In the genomic region with DNA sequence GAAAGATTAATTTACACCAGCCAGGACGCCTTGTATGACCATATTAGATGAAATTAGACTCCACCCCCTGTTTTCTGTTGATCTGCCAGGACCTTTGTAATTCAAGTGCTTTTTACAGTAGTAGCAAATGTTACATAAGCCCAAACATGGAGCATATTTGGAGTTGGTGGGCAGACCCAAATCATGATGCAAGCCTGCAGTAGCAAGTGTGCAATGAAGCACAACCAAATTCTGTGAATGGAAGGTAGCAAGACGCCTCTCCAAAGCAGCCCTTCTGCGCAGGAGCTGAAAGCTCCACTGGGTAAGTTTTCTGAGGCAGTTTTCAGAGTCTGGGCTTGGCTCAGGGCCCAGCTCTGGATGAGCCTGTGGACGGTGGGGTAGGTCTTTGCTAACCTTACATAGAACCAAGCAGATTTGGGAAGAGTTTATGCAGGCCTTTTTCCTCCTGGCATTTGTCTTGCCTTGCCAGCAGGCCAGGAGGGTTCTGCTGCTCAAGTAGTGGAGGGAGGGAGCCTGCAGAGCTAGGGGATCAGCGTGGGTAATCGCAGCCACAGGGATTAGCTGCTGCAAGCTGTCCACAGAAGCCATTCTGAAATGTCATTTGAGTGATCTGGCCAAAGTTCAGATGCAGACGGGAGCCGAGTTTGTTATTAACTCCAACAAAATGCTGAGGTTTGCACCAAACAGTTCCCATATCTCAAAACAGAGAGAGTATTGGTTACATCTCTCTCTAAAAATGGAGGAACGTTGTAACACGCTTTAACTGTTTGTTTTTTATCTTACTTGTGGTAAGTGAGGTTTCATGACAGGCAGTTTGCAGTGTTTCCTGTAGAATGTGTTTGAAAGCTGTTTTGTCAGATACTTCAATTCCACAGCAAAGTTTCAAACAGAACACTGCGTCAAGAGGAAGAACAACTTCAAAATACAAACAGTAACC, we compare ENCODE assay signal across 1 cellular context.
TF ChIP-seq lines count a peak whose summit lies in the region.

No MANE protein-coding gene starts in this region.

TF ChIP-seq in HepG2, 621 proteins besides CTCF, POLR2A, EP300 and RAD21 (continued from another document and continues in another):
- TF ChIP-seq, protein P1, sequence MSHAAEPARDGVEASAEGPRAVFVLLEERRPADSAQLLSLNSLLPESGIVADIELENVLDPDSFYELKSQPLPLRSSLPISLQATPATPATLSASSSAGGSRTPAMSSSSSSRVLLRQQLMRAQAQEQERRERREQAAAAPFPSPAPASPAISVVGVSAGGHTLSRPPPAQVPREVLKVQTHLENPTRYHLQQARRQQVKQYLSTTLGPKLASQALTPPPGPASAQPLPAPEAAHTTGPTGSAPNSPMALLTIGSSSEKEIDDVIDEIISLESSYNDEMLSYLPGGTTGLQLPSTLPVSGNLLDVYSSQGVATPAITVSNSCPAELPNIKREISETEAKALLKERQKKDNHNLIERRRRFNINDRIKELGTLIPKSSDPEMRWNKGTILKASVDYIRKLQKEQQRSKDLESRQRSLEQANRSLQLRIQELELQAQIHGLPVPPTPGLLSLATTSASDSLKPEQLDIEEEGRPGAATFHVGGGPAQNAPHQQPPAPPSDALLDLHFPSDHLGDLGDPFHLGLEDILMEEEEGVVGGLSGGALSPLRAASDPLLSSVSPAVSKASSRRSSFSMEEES (CRISPR knock-in tag; IDR thresholded peaks at IDR 0.05) = no peak
- TF ChIP-seq, protein P2, sequence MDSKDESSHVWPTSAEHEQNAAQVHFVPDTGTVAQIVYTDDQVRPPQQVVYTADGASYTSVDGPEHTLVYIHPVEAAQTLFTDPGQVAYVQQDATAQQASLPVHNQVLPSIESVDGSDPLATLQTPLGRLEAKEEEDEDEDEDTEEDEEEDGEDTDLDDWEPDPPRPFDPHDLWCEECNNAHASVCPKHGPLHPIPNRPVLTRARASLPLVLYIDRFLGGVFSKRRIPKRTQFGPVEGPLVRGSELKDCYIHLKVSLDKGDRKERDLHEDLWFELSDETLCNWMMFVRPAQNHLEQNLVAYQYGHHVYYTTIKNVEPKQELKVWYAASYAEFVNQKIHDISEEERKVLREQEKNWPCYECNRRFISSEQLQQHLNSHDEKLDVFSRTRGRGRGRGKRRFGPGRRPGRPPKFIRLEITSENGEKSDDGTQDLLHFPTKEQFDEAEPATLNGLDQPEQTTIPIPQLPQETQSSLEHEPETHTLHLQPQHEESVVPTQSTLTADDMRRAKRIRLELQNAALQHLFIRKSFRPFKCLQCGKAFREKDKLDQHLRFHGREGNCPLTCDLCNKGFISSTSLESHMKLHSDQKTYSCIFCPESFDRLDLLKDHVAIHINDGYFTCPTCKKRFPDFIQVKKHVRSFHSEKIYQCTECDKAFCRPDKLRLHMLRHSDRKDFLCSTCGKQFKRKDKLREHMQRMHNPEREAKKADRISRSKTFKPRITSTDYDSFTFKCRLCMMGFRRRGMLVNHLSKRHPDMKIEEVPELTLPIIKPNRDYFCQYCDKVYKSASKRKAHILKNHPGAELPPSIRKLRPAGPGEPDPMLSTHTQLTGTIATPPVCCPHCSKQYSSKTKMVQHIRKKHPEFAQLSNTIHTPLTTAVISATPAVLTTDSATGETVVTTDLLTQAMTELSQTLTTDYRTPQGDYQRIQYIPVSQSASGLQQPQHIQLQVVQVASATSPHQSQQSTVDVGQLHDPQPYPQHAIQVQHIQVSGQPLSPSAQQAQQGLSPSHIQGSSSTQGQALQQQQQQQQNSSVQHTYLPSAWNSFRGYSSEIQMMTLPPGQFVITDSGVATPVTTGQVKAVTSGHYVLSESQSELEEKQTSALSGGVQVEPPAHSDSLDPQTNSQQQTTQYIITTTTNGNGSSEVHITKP (CRISPR knock-in tag; IDR thresholded peaks at IDR 0.05; ENCODE audit: low read depth) = no peak
- TF ChIP-seq ZSCAN22 (CRISPR knock-in tag; IDR thresholded peaks at IDR 0.05) (no peak), AGO2 (optimal IDR thresholded peaks at IDR 0.05; ENCODE audit: low read depth, low read length) (no peak), KDM5A (IDR thresholded peaks at IDR 0.05; ENCODE audit: borderline replicate concordance, low read length) (no peak), RCOR2 (CRISPR knock-in tag; IDR thresholded peaks at IDR 0.05) (no peak; the same call in 1 of the 2 replicates), PCBP2 (optimal IDR thresholded peaks at IDR 0.05; ENCODE audit: low read depth, low read length, poor library complexity, severe bottlenecking) (no peak), ZNF274 (CRISPR knock-in tag; IDR thresholded peaks at IDR 0.05) (no peak), ZNF570 (CRISPR knock-in tag; IDR thresholded peaks at IDR 0.05; ENCODE audit: borderline replicate concordance) (no peak), ZNF614 (CRISPR knock-in tag; IDR thresholded peaks at IDR 0.05; ENCODE audit: borderline replicate concordance) (no peak), PRMT3 (CRISPR knock-in tag; IDR thresholded peaks at IDR 0.05; ENCODE audit: borderline replicate concordance, low read depth) (no peak), TGIF2 (CRISPR knock-in tag; IDR thresholded peaks at IDR 0.05) (peak; percentile 90), ZNF841 (CRISPR knock-in tag; IDR thresholded peaks at IDR 0.05; ENCODE audit: borderline replicate concordance) (no peak), CBX5 (CRISPR knock-in tag; IDR thresholded peaks at IDR 0.05; ENCODE audit: borderline replicate concordance) (no peak), U2AF2 (IDR thresholded peaks at IDR 0.05; ENCODE audit: low read depth, low read length) (no peak), EEA1 (CRISPR knock-in tag; IDR thresholded peaks at IDR 0.05; ENCODE audit: borderline replicate concordance) (no peak), ZNF775 (CRISPR knock-in tag; IDR thresholded peaks at IDR 0.05; ENCODE audit: borderline replicate concordance) (no peak), JDP2 (CRISPR knock-in tag; IDR thresholded peaks at IDR 0.05; ENCODE audit: borderline replicate concordance) (no peak), CBFB (CRISPR knock-in tag; IDR thresholded peaks at IDR 0.05) (no peak), ZNF788 (CRISPR knock-in tag; IDR thresholded peaks at IDR 0.05; ENCODE audit: borderline replicate concordance) (peak; percentile 59; the same call in 1 of the 2 replicates), GATAD1 (CRISPR knock-in tag; IDR thresholded peaks at IDR 0.05) (peak; percentile 33; the same call in 1 of the 2 replicates), MXD4 (CRISPR knock-in tag; IDR thresholded peaks at IDR 0.05) (no peak), TBL1XR1 (IDR thresholded peaks at IDR 0.05; ENCODE audit: borderline replicate concordance, low read length, partially characterized antibody) (no peak), MATR3 (CRISPR knock-in tag; IDR thresholded peaks at IDR 0.05) (no peak), ZNF792 (CRISPR knock-in tag; IDR thresholded peaks at IDR 0.05) (no peak), ZNF30 (CRISPR knock-in tag; IDR thresholded peaks at IDR 0.05) (no peak), ATF7-NPFF (CRISPR knock-in tag; IDR thresholded peaks at IDR 0.05; ENCODE audit: low read depth) (no peak), SAP130 (CRISPR knock-in tag; IDR thresholded peaks at IDR 0.05; ENCODE audit: low read depth) (peak; percentile 78), ELF1 (CRISPR knock-in tag; IDR thresholded peaks at IDR 0.05) (no peak), ZC3H13 (CRISPR knock-in tag; IDR thresholded peaks at IDR 0.05) (no peak), ZNF263 (CRISPR knock-in tag; IDR thresholded peaks at IDR 0.05) (no peak), PHB2 (IDR thresholded peaks at IDR 0.05; ENCODE audit: partially characterized antibody) (no peak), ZNF616 (CRISPR knock-in tag; IDR thresholded peaks at IDR 0.05; ENCODE audit: low read depth) (no peak), PHF8 (CRISPR knock-in tag; IDR thresholded peaks at IDR 0.05) (peak; percentile 69), FOXA1 (IDR thresholded peaks at IDR 0.05) (no peak), FOXA1 (CRISPR knock-in tag; IDR thresholded peaks at IDR 0.05) (no peak), PTBP1 (IDR thresholded peaks at IDR 0.05; ENCODE audit: low read depth, low read length, poor library complexity, severe bottlenecking) (no peak), ZSCAN29 (CRISPR knock-in tag; conservative IDR thresholded peaks at IDR 0.05) (no peak), ZNF337 (CRISPR knock-in tag; IDR thresholded peaks at IDR 0.05; ENCODE audit: borderline replicate concordance, low read depth) (no peak), HNRNPUL1 (IDR thresholded peaks at IDR 0.05; ENCODE audit: low read depth, low read length) (no peak)
- TF ChIP-seq, protein P3, sequence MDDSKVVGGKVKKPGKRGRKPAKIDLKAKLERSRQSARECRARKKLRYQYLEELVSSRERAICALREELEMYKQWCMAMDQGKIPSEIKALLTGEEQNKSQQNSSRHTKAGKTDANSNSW (CRISPR knock-in tag; IDR thresholded peaks at IDR 0.05; ENCODE audit: borderline replicate concordance) = no peak
- TF ChIP-seq, protein P4, sequence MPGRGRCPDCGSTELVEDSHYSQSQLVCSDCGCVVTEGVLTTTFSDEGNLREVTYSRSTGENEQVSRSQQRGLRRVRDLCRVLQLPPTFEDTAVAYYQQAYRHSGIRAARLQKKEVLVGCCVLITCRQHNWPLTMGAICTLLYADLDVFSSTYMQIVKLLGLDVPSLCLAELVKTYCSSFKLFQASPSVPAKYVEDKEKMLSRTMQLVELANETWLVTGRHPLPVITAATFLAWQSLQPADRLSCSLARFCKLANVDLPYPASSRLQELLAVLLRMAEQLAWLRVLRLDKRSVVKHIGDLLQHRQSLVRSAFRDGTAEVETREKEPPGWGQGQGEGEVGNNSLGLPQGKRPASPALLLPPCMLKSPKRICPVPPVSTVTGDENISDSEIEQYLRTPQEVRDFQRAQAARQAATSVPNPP (CRISPR knock-in tag; IDR thresholded peaks at IDR 0.05) = no peak
- TF ChIP-seq, protein P5, sequence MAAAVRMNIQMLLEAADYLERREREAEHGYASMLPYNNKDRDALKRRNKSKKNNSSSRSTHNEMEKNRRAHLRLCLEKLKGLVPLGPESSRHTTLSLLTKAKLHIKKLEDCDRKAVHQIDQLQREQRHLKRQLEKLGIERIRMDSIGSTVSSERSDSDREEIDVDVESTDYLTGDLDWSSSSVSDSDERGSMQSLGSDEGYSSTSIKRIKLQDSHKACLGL (CRISPR knock-in tag; IDR thresholded peaks at IDR 0.05) = peak; percentile 30; the same call in 1 of the 2 replicates
- TF ChIP-seq, protein P6, sequence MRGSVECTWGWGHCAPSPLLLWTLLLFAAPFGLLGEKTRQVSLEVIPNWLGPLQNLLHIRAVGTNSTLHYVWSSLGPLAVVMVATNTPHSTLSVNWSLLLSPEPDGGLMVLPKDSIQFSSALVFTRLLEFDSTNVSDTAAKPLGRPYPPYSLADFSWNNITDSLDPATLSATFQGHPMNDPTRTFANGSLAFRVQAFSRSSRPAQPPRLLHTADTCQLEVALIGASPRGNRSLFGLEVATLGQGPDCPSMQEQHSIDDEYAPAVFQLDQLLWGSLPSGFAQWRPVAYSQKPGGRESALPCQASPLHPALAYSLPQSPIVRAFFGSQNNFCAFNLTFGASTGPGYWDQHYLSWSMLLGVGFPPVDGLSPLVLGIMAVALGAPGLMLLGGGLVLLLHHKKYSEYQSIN (CRISPR knock-in tag; IDR thresholded peaks at IDR 0.05; ENCODE audit: borderline replicate concordance) = no peak
- TF ChIP-seq, protein P7, sequence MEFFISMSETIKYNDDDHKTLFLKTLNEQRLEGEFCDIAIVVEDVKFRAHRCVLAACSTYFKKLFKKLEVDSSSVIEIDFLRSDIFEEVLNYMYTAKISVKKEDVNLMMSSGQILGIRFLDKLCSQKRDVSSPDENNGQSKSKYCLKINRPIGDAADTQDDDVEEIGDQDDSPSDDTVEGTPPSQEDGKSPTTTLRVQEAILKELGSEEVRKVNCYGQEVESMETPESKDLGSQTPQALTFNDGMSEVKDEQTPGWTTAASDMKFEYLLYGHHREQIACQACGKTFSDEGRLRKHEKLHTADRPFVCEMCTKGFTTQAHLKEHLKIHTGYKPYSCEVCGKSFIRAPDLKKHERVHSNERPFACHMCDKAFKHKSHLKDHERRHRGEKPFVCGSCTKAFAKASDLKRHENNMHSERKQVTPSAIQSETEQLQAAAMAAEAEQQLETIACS (CRISPR knock-in tag; IDR thresholded peaks at IDR 0.05) = no peak
- TF ChIP-seq, protein P8, sequence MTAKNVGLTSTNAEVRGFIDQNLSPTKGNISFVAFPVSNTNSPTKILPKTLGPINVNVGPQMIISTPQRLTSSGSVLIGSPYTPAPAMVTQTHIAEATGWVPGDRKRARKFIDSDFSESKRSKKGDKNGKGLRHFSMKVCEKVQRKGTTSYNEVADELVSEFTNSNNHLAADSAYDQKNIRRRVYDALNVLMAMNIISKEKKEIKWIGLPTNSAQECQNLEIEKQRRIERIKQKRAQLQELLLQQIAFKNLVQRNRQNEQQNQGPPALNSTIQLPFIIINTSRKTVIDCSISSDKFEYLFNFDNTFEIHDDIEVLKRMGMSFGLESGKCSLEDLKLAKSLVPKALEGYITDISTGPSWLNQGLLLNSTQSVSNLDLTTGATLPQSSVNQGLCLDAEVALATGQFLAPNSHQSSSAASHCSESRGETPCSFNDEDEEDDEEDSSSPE (CRISPR knock-in tag; IDR thresholded peaks at IDR 0.05) = no peak
- TF ChIP-seq, protein P9, sequence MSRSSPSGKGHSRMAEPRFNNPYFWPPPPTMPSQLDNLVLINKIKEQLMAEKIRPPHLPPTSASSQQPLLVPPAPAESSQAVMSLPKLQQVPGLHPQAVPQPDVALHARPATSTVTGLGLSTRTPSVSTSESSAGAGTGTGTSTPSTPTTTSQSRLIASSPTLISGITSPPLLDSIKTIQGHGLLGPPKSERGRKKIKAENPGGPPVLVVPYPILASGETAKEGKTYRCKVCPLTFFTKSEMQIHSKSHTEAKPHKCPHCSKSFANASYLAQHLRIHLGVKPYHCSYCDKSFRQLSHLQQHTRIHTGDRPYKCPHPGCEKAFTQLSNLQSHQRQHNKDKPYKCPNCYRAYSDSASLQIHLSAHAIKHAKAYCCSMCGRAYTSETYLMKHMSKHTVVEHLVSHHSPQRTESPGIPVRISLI (CRISPR knock-in tag; IDR thresholded peaks at IDR 0.05; ENCODE audit: borderline replicate concordance) = no peak
- TF ChIP-seq, protein P10, sequence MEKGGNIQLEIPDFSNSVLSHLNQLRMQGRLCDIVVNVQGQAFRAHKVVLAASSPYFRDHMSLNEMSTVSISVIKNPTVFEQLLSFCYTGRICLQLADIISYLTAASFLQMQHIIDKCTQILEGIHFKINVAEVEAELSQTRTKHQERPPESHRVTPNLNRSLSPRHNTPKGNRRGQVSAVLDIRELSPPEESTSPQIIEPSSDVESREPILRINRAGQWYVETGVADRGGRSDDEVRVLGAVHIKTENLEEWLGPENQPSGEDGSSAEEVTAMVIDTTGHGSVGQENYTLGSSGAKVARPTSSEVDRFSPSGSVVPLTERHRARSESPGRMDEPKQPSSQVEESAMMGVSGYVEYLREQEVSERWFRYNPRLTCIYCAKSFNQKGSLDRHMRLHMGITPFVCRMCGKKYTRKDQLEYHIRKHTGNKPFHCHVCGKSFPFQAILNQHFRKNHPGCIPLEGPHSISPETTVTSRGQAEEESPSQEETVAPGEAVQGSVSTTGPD (CRISPR knock-in tag; IDR thresholded peaks at IDR 0.05) = no peak
- TF ChIP-seq, protein P11, sequence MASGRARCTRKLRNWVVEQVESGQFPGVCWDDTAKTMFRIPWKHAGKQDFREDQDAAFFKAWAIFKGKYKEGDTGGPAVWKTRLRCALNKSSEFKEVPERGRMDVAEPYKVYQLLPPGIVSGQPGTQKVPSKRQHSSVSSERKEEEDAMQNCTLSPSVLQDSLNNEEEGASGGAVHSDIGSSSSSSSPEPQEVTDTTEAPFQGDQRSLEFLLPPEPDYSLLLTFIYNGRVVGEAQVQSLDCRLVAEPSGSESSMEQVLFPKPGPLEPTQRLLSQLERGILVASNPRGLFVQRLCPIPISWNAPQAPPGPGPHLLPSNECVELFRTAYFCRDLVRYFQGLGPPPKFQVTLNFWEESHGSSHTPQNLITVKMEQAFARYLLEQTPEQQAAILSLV (CRISPR knock-in tag; IDR thresholded peaks at IDR 0.05; ENCODE audit: borderline replicate concordance) = no peak
- TF ChIP-seq, protein P12, sequence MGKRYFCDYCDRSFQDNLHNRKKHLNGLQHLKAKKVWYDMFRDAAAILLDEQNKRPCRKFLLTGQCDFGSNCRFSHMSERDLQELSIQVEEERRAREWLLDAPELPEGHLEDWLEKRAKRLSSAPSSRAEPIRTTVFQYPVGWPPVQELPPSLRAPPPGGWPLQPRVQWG (CRISPR knock-in tag; IDR thresholded peaks at IDR 0.05; ENCODE audit: borderline replicate concordance, low read depth) = no peak
